ENCODE assay signal across 10 cellular contexts in genomic region chr11:119222308-119222707, GRCh38. TPM values are rescaled to one million over a fixed set of nuclear protein-coding genes. Genes with fewer than 3 reads are reported as not detected.
DNase-seq lines count a peak whose midpoint lies in the region; ATAC-seq, FAIRE-seq and TF ChIP-seq lines count a peak whose summit lies in the region.
"Had no signal": no experiment of that assay in that cellular context is flagged by ENCODE, and none has a peak within 500 bp of the region (broad histone marks: within the 10 kb centered on the region; RNA-seq: fewer than 3 reads in every experiment).

No MANE protein-coding gene starts in this region.

- TF ChIP-seq EP300 in HepG2 (IDR thresholded peaks at IDR 0.05; ENCODE audit: low read depth in 2 of 2, low read length in 2 of 2) (no peak), HepG2 (CRISPR knock-in tag; IDR thresholded peaks at IDR 0.05; ENCODE audit: borderline replicate concordance) (no peak)

- TF ChIP-seq RAD21 in HepG2 (CRISPR knock-in tag; IDR thresholded peaks at IDR 0.05), result no peak

- H3K4me1 Mint-ChIP-seq in CD4-positive, CD25-positive, alpha-beta regulatory T cell, result peaks cover 15 to 80% (median 52%) of the 10 kb centered on the region in 4 donors

- H3K9me3 Mint-ChIP-seq in CD4-positive, CD25-positive, alpha-beta regulatory T cell, result no peaks in the 10 kb centered on the region

- no peak overlapping the region for H3K4me2 ChIP-seq in HepG2 (ENCODE audit: low read depth, low read length)

- no peak for DNase-seq in CD4-positive, CD25-positive, alpha-beta regulatory T cell
- peak; percentile 37 for DNase-seq in NCI-H1417 treated with DMSO at 0.1 percent for 48 hours (lab: John Stamatoyannopoulos, UW)
- peak; percentile 57 for DNase-seq in astrocyte of the hippocampus (ENCODE audit: low read depth, low spot score)
- DNase-seq in HepG2 (ENCODE audit: low spot score), result no peak
- DNase-seq in effector CD4-positive, alpha-beta T cell, result no peak
- DNase-seq in HK-2 (ENCODE audit: unreplicated experiment), result no peak
- no peak for DNase-seq in uterus
- DNase-seq: effector CD8-positive, alpha-beta T cell; T1000 had no signal

- H2AFZ ChIP-seq in HepG2 (ENCODE audit: low read length), result no peak overlapping the region

- H3K27ac ChIP-seq in CD4-positive, CD25-positive, alpha-beta regulatory T cell (ENCODE audit: insufficient read depth, low read length, poor library complexity, severe bottlenecking), result no peak overlapping the region
- H3K27ac ChIP-seq in HepG2 (ENCODE audit: extremely low read length, insufficient read depth, low read length) (no peak overlapping the region), uterus (no peak overlapping the region)

- BruUV-seq in HepG2 (replicated peaks; lab: Mats Ljungman, UMichigan), result no TSS peak

- in situ Hi-C loops in HepG2 (cut with HindIII; ENCODE audit: extremely low pct_ligation_motif_present, low pct_unique_long_range_greater_than_20kb), result no loop called here

- 47% methylated on average over 2 of the region's 2 CpGs for WGBS in HepG2 (ENCODE audit: low lambda C conversion rate)

- POLR2A ChIA-PET in HepG2 (lab: Yijun Ruan, JAX), result no interaction called here

- H3K27me3 ChIP-seq in CD4-positive, CD25-positive, alpha-beta regulatory T cell (ENCODE audit: control insufficient read depth, insufficient read depth, low read length), result no peaks in the 10 kb centered on the region
- no peaks in the 10 kb centered on the region for H3K27me3 ChIP-seq in HepG2 (ENCODE audit: control insufficient read depth in 1 of 2, insufficient read depth in 2 of 2, low read length in 2 of 2)
- H3K27me3 ChIP-seq in uterus, result no peaks in the 10 kb centered on the region

- H3K27ac Mint-ChIP-seq in CD4-positive, CD25-positive, alpha-beta regulatory T cell, result peak overlapping the region in 2 of 3 donors; percentile 42

- H3K4me3 Mint-ChIP-seq in CD4-positive, CD25-positive, alpha-beta regulatory T cell, result peak overlapping the region in 2 of 4 donors; percentile 7 to 22

- ATAC-seq in CD4-positive, CD25-positive, alpha-beta regulatory T cell (ENCODE audit: low read depth in 2 of 2), result no peak
- ATAC-seq in HepG2 (no peak), GM21737 (IDR thresholded peaks at IDR 0.05; ENCODE audit: unreplicated experiment) (no peak)

- peaks cover 4% of the 10 kb centered on the region for H3K79me2 ChIP-seq in HepG2 (ENCODE audit: insufficient read depth, low read length)

- H3K4me1 ChIP-seq in CD4-positive, CD25-positive, alpha-beta regulatory T cell (ENCODE audit: control insufficient read depth, insufficient read depth, low read length, poor library complexity, severe bottlenecking), result peaks cover 6% of the 10 kb centered on the region
- H3K4me1 ChIP-seq in HepG2 (ENCODE audit: insufficient read depth, low read length) (no peaks in the 10 kb centered on the region), uterus (no peaks in the 10 kb centered on the region)

- peaks cover 11% of the 10 kb centered on the region for H3K36me3 Mint-ChIP-seq in CD4-positive, CD25-positive, alpha-beta regulatory T cell

- H4K20me1 ChIP-seq in HepG2 (ENCODE audit: insufficient read depth, low read length), result no peaks in the 10 kb centered on the region

- CTCF ChIA-PET in HepG2 (lab: Yijun Ruan, JAX; ENCODE audit: low intra/inter-chr PET ratio, low total read pairs), result no interaction called here

- H3K4me3 ChIP-seq in CD4-positive, CD25-positive, alpha-beta regulatory T cell (ENCODE audit: low read depth, low read length), result no peak overlapping the region
- H3K4me3 ChIP-seq in HepG2 (replicated peaks in 1 of 3; ENCODE audit: insufficient read depth in 1 of 3, low read depth in 2 of 3, low read length in 3 of 3), result no peak overlapping the region
- no peak overlapping the region for H3K4me3 ChIP-seq in uterus

- no peaks in the 10 kb centered on the region for H3K27me3 Mint-ChIP-seq in CD4-positive, CD25-positive, alpha-beta regulatory T cell

- intact Hi-C loops in HepG2 (cut with micrococcal nuclease; ENCODE audit: unreplicated experiment), result no loop called here
- intact Hi-C loops in uterus (cut with DNase I; ENCODE audit: low total_unique reads), result no loop called here

- TF ChIP-seq CTCF in HepG2 (CRISPR knock-in tag; IDR thresholded peaks at IDR 0.05) (no peak), uterus (IDR thresholded peaks at IDR 0.05) (no peak)

- H3K36me3 ChIP-seq in CD4-positive, CD25-positive, alpha-beta regulatory T cell (ENCODE audit: control insufficient read depth, insufficient read depth, low read length), result no peaks in the 10 kb centered on the region
- H3K36me3 ChIP-seq in HepG2 (replicated peaks in 1 of 2; ENCODE audit: control insufficient read depth in 1 of 2, insufficient read depth in 2 of 2, low read length in 2 of 2), result no peaks in the 10 kb centered on the region
- H3K36me3 ChIP-seq in uterus, result no peaks in the 10 kb centered on the region

- no peaks in the 10 kb centered on the region for H3K9me3 ChIP-seq in CD4-positive, CD25-positive, alpha-beta regulatory T cell (ENCODE audit: control insufficient read depth in 2 of 2, low read length in 2 of 2)
- no peaks in the 10 kb centered on the region for H3K9me3 ChIP-seq in HepG2 (ENCODE audit: low read length)
- no peaks in the 10 kb centered on the region for H3K9me3 ChIP-seq in uterus

- H3K9ac ChIP-seq in HepG2 (ENCODE audit: insufficient read depth, low read depth, low read length), result no peak overlapping the region

- TF ChIP-seq POLR2A in HepG2 (IDR thresholded peaks at IDR 0.05; ENCODE audit: insufficient read depth in 1 of 2, low read depth in 2 of 2, low read length in 2 of 2) (no peak), uterus (IDR thresholded peaks at IDR 0.05) (no peak)

- no peak for FAIRE-seq in HepG2 (lab: Jason Lieb, UNC)

RNA-seq across cellular contexts. Expression of gene CBL, which starts 16.2 kb away (rescaled TPM):
- 35.6 TPM for total RNA-seq in CD4-positive, CD25-positive, alpha-beta regulatory T cell
- polyA plus RNA-seq in CD4-positive, CD25-positive, alpha-beta regulatory T cell, result 10 to 100 TPM in 1 of 4 donors, 1 to 10 TPM in 3; 7.9 to 11.7 (median 8.8) TPM
- total RNA-seq in HepG2 (2016; rRNA removed; fragmentation: Illumina TruSeq; extraction: Trizol) (7.4 and 11.0 TPM in 2 replicates), uterus (10 to 100 TPM in 3 of 4 donors, 1 to 10 TPM in 1; 10.0 to 39.9 (median 13.0) TPM)
- total RNA-seq in HepG2 (2016; cell fraction: cytosol; rRNA removed; fragmentation: Illumina TruSeq; extraction: Trizol; ENCODE audit: low read depth), result 1.9 TPM in 2 replicates
- total RNA-seq in HepG2 (2016; cell fraction: insoluble cytoplasmic fraction; rRNA removed; fragmentation: Illumina TruSeq; extraction: Trizol), result 7.0 and 10.4 TPM in 2 replicates
- total RNA-seq in HepG2 (2016; cell fraction: membrane; rRNA removed; fragmentation: Illumina TruSeq; extraction: Trizol), result 3.6 and 3.8 TPM in 2 replicates
- 7.7 and 8.2 TPM in 2 replicates for total RNA-seq in HepG2 (2016; cell fraction: nucleus; rRNA removed; fragmentation: Illumina TruSeq; extraction: Trizol)
- polyA plus RNA-seq in HepG2 (2011; rRNA removed), result 5.5 and 6.6 TPM in 2 replicates
- 3.7 and 5.6 TPM in 2 replicates for polyA plus RNA-seq in HepG2 (2011; cell fraction: cytosol; rRNA removed)
- 5.9 and 7.4 TPM in 2 replicates for polyA plus RNA-seq in HepG2 (2011; cell fraction: nucleus; rRNA removed)
- polyA plus RNA-seq in HepG2 (2012), result 4.8 and 5.0 TPM in 2 replicates
- 0.28 and 0.44 TPM in 2 replicates for polyA plus RNA-seq in HepG2 (2016; cell fraction: cytosol; fragmentation: Illumina TruSeq; extraction: Trizol; ENCODE audit: low read depth)
- 7.1 and 7.8 TPM in 2 replicates for polyA plus RNA-seq in HepG2 (2016; cell fraction: insoluble cytoplasmic fraction; fragmentation: Illumina TruSeq; extraction: Trizol; ENCODE audit: low read depth)
- 0.90 and 0.94 TPM in 2 replicates for polyA plus RNA-seq in HepG2 (2016; cell fraction: membrane; fragmentation: Illumina TruSeq; extraction: Trizol; ENCODE audit: low read depth)
- 7.5 and 8.7 TPM in 2 replicates for polyA plus RNA-seq in HepG2 (2016; cell fraction: nucleus; fragmentation: Illumina TruSeq; extraction: Trizol; ENCODE audit: insufficient read depth, low read depth)
- polyA minus RNA-seq in HepG2 (2011; rRNA and poly(A)+ RNA removed; ENCODE audit: low replicate concordance), result 8.8 and 10.6 TPM in 2 replicates
- polyA minus RNA-seq in HepG2 (2011; cell fraction: cytosol; rRNA and poly(A)+ RNA removed), result 7.7 and 9.4 TPM in 2 replicates
- polyA minus RNA-seq in HepG2 (2011; cell fraction: nucleus; rRNA and poly(A)+ RNA removed), result 8.6 and 11.1 TPM in 2 replicates

RNA-seq across cellular contexts. Expression of gene NHERF4, which starts 37.0 kb away (rescaled TPM):
- not detected for total RNA-seq in CD4-positive, CD25-positive, alpha-beta regulatory T cell
- not detected for polyA plus RNA-seq in CD4-positive, CD25-positive, alpha-beta regulatory T cell
- total RNA-seq in HepG2 (2016; rRNA removed; fragmentation: Illumina TruSeq; extraction: Trizol) (0.24 TPM in 1 of 2 replicates, not detected in the other), uterus (under 1 TPM in 2 of 4 donors, not detected in 2; under 0.01 to 0.41 TPM)
- not detected in 2 replicates for total RNA-seq in HepG2 (2016; cell fraction: cytosol; rRNA removed; fragmentation: Illumina TruSeq; extraction: Trizol; ENCODE audit: low read depth)
- total RNA-seq in HepG2 (2016; cell fraction: insoluble cytoplasmic fraction; rRNA removed; fragmentation: Illumina TruSeq; extraction: Trizol), result 0.11 TPM in 1 of 2 replicates, not detected in the other
- total RNA-seq in HepG2 (2016; cell fraction: membrane; rRNA removed; fragmentation: Illumina TruSeq; extraction: Trizol), result not detected in 2 replicates
- total RNA-seq in HepG2 (2016; cell fraction: nucleus; rRNA removed; fragmentation: Illumina TruSeq; extraction: Trizol), result 0.16 TPM in 1 of 2 replicates, not detected in the other
- polyA plus RNA-seq in HepG2 (2011; rRNA removed), result 0.12 and 0.38 TPM in 2 replicates
- not detected in 2 replicates for polyA plus RNA-seq in HepG2 (2011; cell fraction: cytosol; rRNA removed)
- polyA plus RNA-seq in HepG2 (2011; cell fraction: nucleus; rRNA removed), result 0.42 and 1.1 TPM in 2 replicates
- 0.19 TPM in 1 of 2 replicates, not detected in the other for polyA plus RNA-seq in HepG2 (2012)
- not detected in 2 replicates for polyA plus RNA-seq in HepG2 (2016; cell fraction: cytosol; fragmentation: Illumina TruSeq; extraction: Trizol; ENCODE audit: low read depth)
- not detected in 2 replicates for polyA plus RNA-seq in HepG2 (2016; cell fraction: insoluble cytoplasmic fraction; fragmentation: Illumina TruSeq; extraction: Trizol; ENCODE audit: low read depth)
- not detected in 2 replicates for polyA plus RNA-seq in HepG2 (2016; cell fraction: membrane; fragmentation: Illumina TruSeq; extraction: Trizol; ENCODE audit: low read depth)
- polyA plus RNA-seq in HepG2 (2016; cell fraction: nucleus; fragmentation: Illumina TruSeq; extraction: Trizol; ENCODE audit: insufficient read depth, low read depth), result 1.5 and 1.7 TPM in 2 replicates
- polyA minus RNA-seq in HepG2 (2011; rRNA and poly(A)+ RNA removed; ENCODE audit: low replicate concordance), result 0.33 and 0.54 TPM in 2 replicates
- not detected in 2 replicates for polyA minus RNA-seq in HepG2 (2011; cell fraction: cytosol; rRNA and poly(A)+ RNA removed)
- 0.62 and 0.77 TPM in 2 replicates for polyA minus RNA-seq in HepG2 (2011; cell fraction: nucleus; rRNA and poly(A)+ RNA removed)

RNA-seq across cellular contexts. Expression of gene NLRX1, which starts 53.8 kb away (rescaled TPM):
- 7.8 TPM for total RNA-seq in CD4-positive, CD25-positive, alpha-beta regulatory T cell
- polyA plus RNA-seq in CD4-positive, CD25-positive, alpha-beta regulatory T cell, result 1 to 10 TPM; 5.0 to 6.7 (median 5.8) TPM
- total RNA-seq in HepG2 (2016; rRNA removed; fragmentation: Illumina TruSeq; extraction: Trizol) (6.8 and 11.0 TPM in 2 replicates), uterus (10 to 100 TPM in 3 of 4 donors, 1 to 10 TPM in 1; 5.1 to 23.5 (median 16.8) TPM)
- total RNA-seq in HepG2 (2016; cell fraction: cytosol; rRNA removed; fragmentation: Illumina TruSeq; extraction: Trizol; ENCODE audit: low read depth), result 1.4 and 3.1 TPM in 2 replicates
- total RNA-seq in HepG2 (2016; cell fraction: insoluble cytoplasmic fraction; rRNA removed; fragmentation: Illumina TruSeq; extraction: Trizol), result 5.5 and 10.0 TPM in 2 replicates
- 5.9 and 7.2 TPM in 2 replicates for total RNA-seq in HepG2 (2016; cell fraction: membrane; rRNA removed; fragmentation: Illumina TruSeq; extraction: Trizol)
- 7.8 and 11.2 TPM in 2 replicates for total RNA-seq in HepG2 (2016; cell fraction: nucleus; rRNA removed; fragmentation: Illumina TruSeq; extraction: Trizol)
- polyA plus RNA-seq in HepG2 (2011; rRNA removed), result 8.7 and 11.6 TPM in 2 replicates
- 8.3 and 12.6 TPM in 2 replicates for polyA plus RNA-seq in HepG2 (2011; cell fraction: cytosol; rRNA removed)
- 22.0 and 23.5 TPM in 2 replicates for polyA plus RNA-seq in HepG2 (2011; cell fraction: nucleus; rRNA removed)
- polyA plus RNA-seq in HepG2 (2012), result 6.1 and 6.9 TPM in 2 replicates
- polyA plus RNA-seq in HepG2 (2016; cell fraction: cytosol; fragmentation: Illumina TruSeq; extraction: Trizol; ENCODE audit: low read depth), result 1.3 and 1.4 TPM in 2 replicates
- 6.2 and 9.2 TPM in 2 replicates for polyA plus RNA-seq in HepG2 (2016; cell fraction: insoluble cytoplasmic fraction; fragmentation: Illumina TruSeq; extraction: Trizol; ENCODE audit: low read depth)
- polyA plus RNA-seq in HepG2 (2016; cell fraction: membrane; fragmentation: Illumina TruSeq; extraction: Trizol; ENCODE audit: low read depth), result 4.5 and 4.6 TPM in 2 replicates
- polyA plus RNA-seq in HepG2 (2016; cell fraction: nucleus; fragmentation: Illumina TruSeq; extraction: Trizol; ENCODE audit: insufficient read depth, low read depth), result 16.4 and 17.6 TPM in 2 replicates
- polyA minus RNA-seq in HepG2 (2011; rRNA and poly(A)+ RNA removed; ENCODE audit: low replicate concordance), result 17.5 and 38.5 TPM in 2 replicates
- polyA minus RNA-seq in HepG2 (2011; cell fraction: cytosol; rRNA and poly(A)+ RNA removed), result 9.4 and 12.5 TPM in 2 replicates
- polyA minus RNA-seq in HepG2 (2011; cell fraction: nucleus; rRNA and poly(A)+ RNA removed), result 8.4 and 9.0 TPM in 2 replicates

Comparison
In these comparisons a context has a peak if more than half of its experiments do, and no peak if none do; other contexts are left out.
1. DNase-seq: peak in NCI-H1417 treated with DMSO at 0.1 percent for 48 hours (single experiment) and astrocyte of the hippocampus (single experiment); none in CD4-positive, CD25-positive, alpha-beta regulatory T cell (0 of 3), HepG2 (single experiment), effector CD4-positive, alpha-beta T cell (single experiment), HK-2 (single experiment) and uterus (0 of 2).